ENCODE assay signal across 11 cellular contexts in genomic region chr1:206713910-206714312, GRCh38. TPM values are rescaled to one million over a fixed set of nuclear protein-coding genes. Genes with fewer than 3 reads are reported as not detected.
DNase-seq lines count a peak whose midpoint lies in the region; ATAC-seq and TF ChIP-seq lines count a peak whose summit lies in the region.
"Had no signal": no experiment of that assay in that cellular context is flagged by ENCODE, and none has a peak within 500 bp of the region (broad histone marks: within the 10 kb centered on the region; RNA-seq: fewer than 3 reads in every experiment).

No MANE protein-coding gene starts in this region.

- no peak overlapping the region for H3K4me3 ChIP-seq in BLaER1 treated with 17β-estradiol and CSF1 and Interleukin-3, amounts not matched to agents 10 nM and 100 nM
- H3K4me3 ChIP-seq in IMR-90 (ENCODE audit: insufficient read depth, low read depth, low read length) (no peak overlapping the region), astrocyte of the spinal cord (ENCODE audit: low read depth, low read length) (no peak overlapping the region)

- in situ Hi-C loops in IMR-90 (cut with MboI; ENCODE audit: low sequenced_read_pairs): no loop called here
- in situ Hi-C loops in astrocyte of the spinal cord (cut with HindIII; ENCODE audit: low sequenced_read_pairs): no loop called here

- peak overlapping the region; percentile 65 to 98 (median 97) for H3K4me2 ChIP-seq in BLaER1 treated with 17β-estradiol and CSF1 and Interleukin-3, amounts not matched to agents 10 nM and 100 nM
- peak overlapping the region; percentile 23 for H3K4me2 ChIP-seq in IMR-90 (ENCODE audit: low read depth, low read length)

- peaks cover 75 to 87% of the 10 kb centered on the region in 2 donors for H3K4me1 Mint-ChIP-seq in natural killer cell treated with Interleukin-12 subunit alpha and Interleukin-12 subunit beta and Interleukin-15 and Interleukin-18, amount 100 ng/mL, for 72 hours (ENCODE audit: low read depth in 2 of 2)

- H3K4me3 Mint-ChIP-seq in natural killer cell treated with Interleukin-12 subunit alpha and Interleukin-12 subunit beta and Interleukin-15 and Interleukin-18, amount 100 ng/mL, for 72 hours: peak overlapping the region; percentile 88
- H3K4me3 Mint-ChIP-seq: stimulated activated naive B cell treated with anti-CD40 and anti-IgM and Interleukin-4, amounts not matched to agents 10 μg/mL and 1 μg/mL and 100 μg/mL, for 72 hours had no signal

- no peaks in the 10 kb centered on the region for H3K36me3 Mint-ChIP-seq in natural killer cell treated with Interleukin-12 subunit alpha and Interleukin-12 subunit beta and Interleukin-15 and Interleukin-18, amount 100 ng/mL, for 72 hours

- H3K14ac ChIP-seq in IMR-90 (replicated peaks; ENCODE audit: low read depth, low read length): no peak overlapping the region; the same call in 1 of the 2 replicates

- peaks cover 55% of the 10 kb centered on the region for H3K9me1 ChIP-seq in IMR-90 (ENCODE audit: insufficient read depth, low read length)

- H2BK120ac ChIP-seq in IMR-90 (ENCODE audit: low read depth, low read length): no peak overlapping the region

- H3K27ac ChIP-seq in BLaER1 treated with 17β-estradiol and CSF1 and Interleukin-3, amounts not matched to agents 10 nM and 100 nM: peak overlapping the region in 9 of 11 experiments; percentile 51 to 92 (median 84); a peak in 17 of 22 replicates
- H3K27ac ChIP-seq in IMR-90 (ENCODE audit: insufficient read depth, low read length): no peak overlapping the region

- no peak overlapping the region for H2BK15ac ChIP-seq in IMR-90 (ENCODE audit: low read depth, low read length)

- no peak overlapping the region; the same call in 1 of the 2 replicates for H4K5ac ChIP-seq in IMR-90 (ENCODE audit: low read depth, low read length)

- H2BK20ac ChIP-seq in IMR-90 (ENCODE audit: low read depth, low read length): no peak overlapping the region

- CTCF ChIA-PET in IMR-90 (lab: Yijun Ruan, JAX): interaction anchor here (0.6 kb wide), 1 partner anchor 265 kb away, joined by 3 read pairs; no protein-coding TSS in a partner anchor

- TF ChIP-seq CTCF in IMR-90 (conservative IDR thresholded peaks at IDR 0.05; ENCODE audit: low read depth, low read length) (no peak), astrocyte of the spinal cord (IDR thresholded peaks at IDR 0.05; ENCODE audit: low read depth, low read length) (no peak)

- no TSS peak for BruUV-seq in IMR-90 (replicated peaks; lab: Mats Ljungman, UMichigan)

- H3K56ac ChIP-seq in IMR-90 (ENCODE audit: extremely low read depth, insufficient read depth, low read length): no peak overlapping the region

- H2AK9ac ChIP-seq in IMR-90 (replicated peaks; ENCODE audit: low read depth, low read length, poor library complexity): no peak overlapping the region

- no peaks in the 10 kb centered on the region for H3K27me3 ChIP-seq in BLaER1 treated with 17β-estradiol and CSF1 and Interleukin-3, amounts not matched to agents 10 nM and 100 nM
- no peaks in the 10 kb centered on the region for H3K27me3 ChIP-seq in IMR-90 (ENCODE audit: control insufficient read depth, insufficient read depth, low read length)

- peak overlapping the region; percentile 21; the same call in 1 of the 2 replicates for H3K23ac ChIP-seq in IMR-90 (ENCODE audit: low read depth, low read length)

- H3K18ac ChIP-seq in IMR-90 (ENCODE audit: low read depth, low read length): 0 out of 2 replicates have a peak overlapping the region, but pooled peaks have one; percentile 33

- ATAC-seq in IMR-90 (ENCODE audit: low read depth) (peak; percentile 35), HG03108 (IDR thresholded peaks at IDR 0.05; ENCODE audit: unreplicated experiment) (no peak), HG03442 (IDR thresholded peaks at IDR 0.05; ENCODE audit: unreplicated experiment) (no peak)
- ATAC-seq in natural killer cell treated with Interleukin-12 subunit alpha and Interleukin-12 subunit beta and Interleukin-15 and Interleukin-18, amount 100 ng/mL, for 72 hours: no peak
- ATAC-seq: stimulated activated naive B cell treated with anti-CD40 and anti-IgM and Interleukin-4, amounts not matched to agents 10 μg/mL and 1 μg/mL and 100 μg/mL, for 72 hours had no signal

- intact Hi-C loops in IMR-90 (cut with micrococcal nuclease): loop anchor here (2.0 kb wide), 1 partner anchor 79 kb away; the partner anchor contains the start of gene DYRK3

- peaks cover 86 to 100% (median 97%) of the 10 kb centered on the region in 10 experiments for H3K4me1 ChIP-seq in BLaER1 treated with 17β-estradiol and CSF1 and Interleukin-3, amounts not matched to agents 10 nM and 100 nM
- H3K4me1 ChIP-seq in IMR-90 (ENCODE audit: control insufficient read depth, insufficient read depth, low read length): peaks cover 33% of the 10 kb centered on the region

- POLR2A ChIA-PET in IMR-90 (lab: Charles Lee; ENCODE audit: unreplicated experiment): no interaction called here

- no peak for TF ChIP-seq RAD21 in IMR-90 (IDR thresholded peaks at IDR 0.05; ENCODE audit: low read length)

- dilution Hi-C loops in IMR-90 (cut with HindIII; ENCODE audit: low sequenced_read_pairs, unreplicated experiment): no loop called here

- no peaks in the 10 kb centered on the region for H3K9me3 ChIP-seq in BLaER1 treated with 17β-estradiol and CSF1 and Interleukin-3, amounts not matched to agents 10 nM and 100 nM (replicated peaks in 1 of 11)
- no peaks in the 10 kb centered on the region for H3K9me3 ChIP-seq in IMR-90 (ENCODE audit: control insufficient read depth, insufficient read depth, low read length)

- H3K9ac ChIP-seq in BLaER1 treated with 17β-estradiol and CSF1 and Interleukin-3, amounts not matched to agents 10 nM and 100 nM: peak overlapping the region in 8 of 11 experiments; percentile 2 to 59 (median 40); a peak in 14 of 22 replicates
- no peak overlapping the region for H3K9ac ChIP-seq in IMR-90 (ENCODE audit: low read depth, low read length)

- DNase-seq in IMR-90: peak; percentile 62
- peak; percentile 26 for DNase-seq in astrocyte of the spinal cord (ENCODE audit: low read depth, low spot score)
- DNase-seq in natural killer cell treated with Interleukin-12 subunit alpha and Interleukin-12 subunit beta and Interleukin-15 and Interleukin-18, amount 100 ng/mL, for 72 hours (ENCODE audit: low spot score): no peak
- DNase-seq in NCI-H1694 treated with DMSO at 0.1 percent for 48 hours (lab: John Stamatoyannopoulos, UW): no peak
- no peak for DNase-seq in stimulated activated CD4-positive, alpha-beta T cell treated with anti-CD3 and anti-CD28 coated beads, Interleukin-4, amount 100 ng/mL, for 24 hours
- DNase-seq: DMS153; NCI-H1048; stimulated activated naive B cell treated with anti-CD40 and anti-IgM and Interleukin-4, amounts not matched to agents 10 μg/mL and 1 μg/mL and 100 μg/mL, for 72 hours had no signal

- no peak overlapping the region for H4K91ac ChIP-seq in IMR-90 (ENCODE audit: insufficient read depth, low read depth, low read length)

- H3K27me3 Mint-ChIP-seq in natural killer cell treated with Interleukin-12 subunit alpha and Interleukin-12 subunit beta and Interleukin-15 and Interleukin-18, amount 100 ng/mL, for 72 hours: no peaks in the 10 kb centered on the region
- H3K27me3 Mint-ChIP-seq: stimulated activated naive B cell treated with anti-CD40 and anti-IgM and Interleukin-4, amounts not matched to agents 10 μg/mL and 1 μg/mL and 100 μg/mL, for 72 hours had no signal

- H3K36me3 ChIP-seq in BLaER1 treated with 17β-estradiol and CSF1 and Interleukin-3, amounts not matched to agents 10 nM and 100 nM: peaks cover 0 to 26% (median 10%) of the 10 kb centered on the region in 11 experiments; a peak in 7 of 22 replicates
- no peaks in the 10 kb centered on the region for H3K36me3 ChIP-seq in IMR-90 (ENCODE audit: control insufficient read depth, insufficient read depth, low read length)

- peak overlapping the region; percentile 14; the same call in 1 of the 2 replicates for H3K4ac ChIP-seq in IMR-90 (ENCODE audit: low read depth, low read length)

- peaks cover 39 to 100% (median 81%) of the 10 kb centered on the region in 11 experiments; a peak in 20 of 22 replicates for H4K20me1 ChIP-seq in BLaER1 treated with 17β-estradiol and CSF1 and Interleukin-3, amounts not matched to agents 10 nM and 100 nM
- H4K20me1 ChIP-seq in IMR-90 (ENCODE audit: insufficient read depth, low read length): peaks cover 96% of the 10 kb centered on the region

- WGBS in IMR-90 (ENCODE audit: extremely low coverage in 2 of 2, insufficient read length in 1 of 2), 2 experiments: 100% methylated on average over 1 of the region's 6 CpGs; no CpG with 5 or more reads in 1 of the 2 experiments

- no peak overlapping the region for H2AK5ac ChIP-seq in IMR-90 (ENCODE audit: low read depth, low read length)

- peak overlapping the region; percentile 88 to 91 for H3K27ac Mint-ChIP-seq in natural killer cell treated with Interleukin-12 subunit alpha and Interleukin-12 subunit beta and Interleukin-15 and Interleukin-18, amount 100 ng/mL, for 72 hours
- H3K27ac Mint-ChIP-seq: stimulated activated naive B cell treated with anti-CD40 and anti-IgM and Interleukin-4, amounts not matched to agents 10 μg/mL and 1 μg/mL and 100 μg/mL, for 72 hours had no signal

- no peak for TF ChIP-seq POLR2A in IMR-90 (IDR thresholded peaks at IDR 0.05; ENCODE audit: low read depth, low read length)

- 0 out of 4 replicates have a peak overlapping the region, but pooled peaks of 1 of the 2 experiments have one; percentile 11 for H4K8ac ChIP-seq in IMR-90 (ENCODE audit: low read depth in 2 of 2, low read length in 2 of 2)

- no peak overlapping the region for H2AFZ ChIP-seq in IMR-90 (replicated peaks; ENCODE audit: low read length, poor library complexity)

- H3K9me3 Mint-ChIP-seq in natural killer cell treated with Interleukin-12 subunit alpha and Interleukin-12 subunit beta and Interleukin-15 and Interleukin-18, amount 100 ng/mL, for 72 hours: no peaks in the 10 kb centered on the region
- H3K9me3 Mint-ChIP-seq: stimulated activated naive B cell treated with anti-CD40 and anti-IgM and Interleukin-4, amounts not matched to agents 10 μg/mL and 1 μg/mL and 100 μg/mL, for 72 hours had no signal

- no peak overlapping the region for H2BK5ac ChIP-seq in IMR-90 (ENCODE audit: low read depth, low read length, poor library complexity, severe bottlenecking)

- peaks cover 32 to 88% of the 10 kb centered on the region in 2 experiments for H3K79me1 ChIP-seq in IMR-90 (ENCODE audit: low read depth in 1 of 2, low read length in 2 of 2)

RNA-seq across cellular contexts. Expression of gene MAPKAPK2, which starts 29.2 kb away (rescaled TPM):
- 50.8 and 56.5 TPM in 2 replicates for total RNA-seq in IMR-90 (2012; rRNA removed)
- 60.7 and 66.4 TPM in 2 replicates for polyA plus RNA-seq in IMR-90 (2012; rRNA removed)
- polyA plus RNA-seq in IMR-90 (2012; cell fraction: cytosol; rRNA removed): 42.3 and 56.1 TPM in 2 replicates
- 86.1 and 91.5 TPM in 2 replicates for polyA plus RNA-seq in IMR-90 (2012; cell fraction: nucleus; rRNA removed; ENCODE audit: low replicate concordance)
- 100 to 1,000 TPM; 104 to 115 TPM for total RNA-seq in natural killer cell treated with Interleukin-12 subunit alpha and Interleukin-12 subunit beta and Interleukin-15 and Interleukin-18, amount 100 ng/mL, for 72 hours

RNA-seq across cellular contexts. Expression of gene IL19, which starts 56.7 kb away (rescaled TPM):
- total RNA-seq in IMR-90 (2012; rRNA removed): not detected in 2 replicates
- polyA plus RNA-seq in IMR-90 (2012; rRNA removed): not detected in 2 replicates
- not detected in 2 replicates for polyA plus RNA-seq in IMR-90 (2012; cell fraction: cytosol; rRNA removed)
- not detected in 2 replicates for polyA plus RNA-seq in IMR-90 (2012; cell fraction: nucleus; rRNA removed; ENCODE audit: low replicate concordance)
- total RNA-seq in natural killer cell treated with Interleukin-12 subunit alpha and Interleukin-12 subunit beta and Interleukin-15 and Interleukin-18, amount 100 ng/mL, for 72 hours: not detected

RNA-seq across cellular contexts. Expression of gene IL10, which starts 58.4 kb away (rescaled TPM):
- not detected in 2 replicates for total RNA-seq in IMR-90 (2012; rRNA removed)
- not detected in 2 replicates for polyA plus RNA-seq in IMR-90 (2012; rRNA removed)
- polyA plus RNA-seq in IMR-90 (2012; cell fraction: cytosol; rRNA removed): not detected in 2 replicates
- polyA plus RNA-seq in IMR-90 (2012; cell fraction: nucleus; rRNA removed; ENCODE audit: low replicate concordance): not detected in 2 replicates
- under 1 TPM in 1 of 2 donors, not detected in 1; 0.95 TPM for total RNA-seq in natural killer cell treated with Interleukin-12 subunit alpha and Interleukin-12 subunit beta and Interleukin-15 and Interleukin-18, amount 100 ng/mL, for 72 hours

Comparison
In these comparisons a context has a peak if more than half of its experiments do, and no peak if none do; other contexts are left out.
1. DNase-seq: peak in IMR-90 (single experiment) and astrocyte of the spinal cord (single experiment); none in natural killer cell treated with Interleukin-12 subunit alpha and Interleukin-12 subunit beta and Interleukin-15 and Interleukin-18, amount 100 ng/mL, for 72 hours (single experiment), NCI-H1694 treated with DMSO at 0.1 percent for 48 hours (single experiment) and stimulated activated CD4-positive, alpha-beta T cell treated with anti-CD3 and anti-CD28 coated beads, Interleukin-4, amount 100 ng/mL, for 24 hours (single experiment).